In genomic region chr1:42681771-42682483, GRCh38 we compare ENCODE assay signal across 1 cellular context.
TF ChIP-seq lines count a peak whose summit lies in the region.

Gene YBX1 (plus strand): TSS chr1:42682418. CDS start chr1:42682566, 148 bp downstream.

TF ChIP-seq in K562, 482 proteins besides CTCF, POLR2A, EP300 and RAD21 (continued from another document and continues in another):
- no peak for TF ChIP-seq GTF2A2 (tag; IDR thresholded peaks at IDR 0.05)
- peak; percentile 25; the same call in 1 of the 2 replicates for TF ChIP-seq OTX1 (CRISPR knock-in tag; IDR thresholded peaks at IDR 0.05)
- TF ChIP-seq ZNF197 (CRISPR knock-in tag; IDR thresholded peaks at IDR 0.05; ENCODE audit: low read depth), result no peak
- TF ChIP-seq ILK (tag; IDR thresholded peaks at IDR 0.05; ENCODE audit: borderline replicate concordance, low read depth), result no peak
- peak; percentile 68 to 85; a peak in 3 of 4 replicates for TF ChIP-seq MLLT1 (IDR thresholded peaks at IDR 0.05)
- no peak for TF ChIP-seq FOXJ3 (CRISPR knock-in tag; IDR thresholded peaks at IDR 0.05)
- peak; percentile 70 for TF ChIP-seq ETS1 (conservative IDR thresholded peaks at IDR 0.05; ENCODE audit: control insufficient read depth, low read depth, low read length)
- no peak for TF ChIP-seq ZNF280B (CRISPR knock-in tag; IDR thresholded peaks at IDR 0.05)
- peak; percentile 68 for TF ChIP-seq CBFA2T2 (conservative IDR thresholded peaks at IDR 0.05)
- peak; percentile 74 for TF ChIP-seq NR2C1 (IDR thresholded peaks at IDR 0.05)
- peak; percentile 79 for TF ChIP-seq NR2C1 (tag; IDR thresholded peaks at IDR 0.05)
- no peak for TF ChIP-seq ZNF324 (CRISPR knock-in tag; IDR thresholded peaks at IDR 0.05)
- no peak for TF ChIP-seq BRF1 (IDR thresholded peaks at IDR 0.05; ENCODE audit: borderline replicate concordance, extremely low read depth, insufficient read length)
- no peak for TF ChIP-seq GABPB2 (CRISPR knock-in tag; conservative IDR thresholded peaks at IDR 0.05)
- TF ChIP-seq GMEB1 (CRISPR knock-in tag; IDR thresholded peaks at IDR 0.05), result no peak
- no peak for TF ChIP-seq ZNF589 (CRISPR knock-in tag; IDR thresholded peaks at IDR 0.05; ENCODE audit: low read depth)
- TF ChIP-seq NR4A1 (CRISPR knock-in tag; IDR thresholded peaks at IDR 0.05), result no peak
- TF ChIP-seq NR4A1 (tag; IDR thresholded peaks at IDR 0.05), result no peak
- TF ChIP-seq DACH1 (IDR thresholded peaks at IDR 0.05; ENCODE audit: partially characterized antibody), result no peak
- TF ChIP-seq THAP7 (CRISPR knock-in tag; IDR thresholded peaks at IDR 0.05), result peak; percentile 99
- 0 out of 4 replicates have a peak, but pooled peaks of 1 of the 2 experiments have one; percentile 30 for TF ChIP-seq ZNF318 (IDR thresholded peaks at IDR 0.05; ENCODE audit: borderline replicate concordance in 1 of 2, low read depth in 1 of 2)
- peak; percentile 33 to 87 (median 75) for TF ChIP-seq YY1 (IDR thresholded peaks at IDR 0.05; ENCODE audit: borderline replicate concordance in 1 of 3, control insufficient read depth in 1 of 3, extremely low read depth in 1 of 3, insufficient read depth in 3 of 3, insufficient read length in 1 of 3, insufficient replicate concordance in 2 of 3, low read depth in 1 of 3, low read length in 2 of 3)
- TF ChIP-seq GATAD2A (IDR thresholded peaks at IDR 0.05), result no peak
- 0 out of 2 replicates have a peak, but pooled peaks have one; percentile 24 for TF ChIP-seq THRAP3 (IDR thresholded peaks at IDR 0.05; ENCODE audit: borderline replicate concordance)
- TF ChIP-seq E4F1 (CRISPR knock-in tag; IDR thresholded peaks at IDR 0.05; ENCODE audit: borderline replicate concordance), result no peak
- no peak for TF ChIP-seq ZFP1 (CRISPR knock-in tag; IDR thresholded peaks at IDR 0.05)
- TF ChIP-seq RNF219 (CRISPR knock-in tag; IDR thresholded peaks at IDR 0.05), result 0 out of 2 replicates have a peak, but pooled peaks have one; percentile 62
- TF ChIP-seq ZFPM2 (CRISPR knock-in tag; IDR thresholded peaks at IDR 0.05), result no peak
- TF ChIP-seq NCOA6 (IDR thresholded peaks at IDR 0.05), result no peak
- no peak for TF ChIP-seq SMARCA5 (IDR thresholded peaks at IDR 0.05)
- peak; percentile 79 for TF ChIP-seq HNRNPLL (IDR thresholded peaks at IDR 0.05; ENCODE audit: low read depth, low read length, poor library complexity, severe bottlenecking)
- TF ChIP-seq E2F4 (CRISPR knock-in tag; IDR thresholded peaks at IDR 0.05; ENCODE audit: low read depth), result no peak
- peak; percentile 81 for TF ChIP-seq ZSCAN29 (IDR thresholded peaks at IDR 0.05)
- TF ChIP-seq ZNF121 (CRISPR knock-in tag; conservative IDR thresholded peaks at IDR 0.05), result no peak
- no peak for TF ChIP-seq TRIM28 (IDR thresholded peaks at IDR 0.05)
- peak; percentile 5 for TF ChIP-seq FIP1L1 (IDR thresholded peaks at IDR 0.05; ENCODE audit: low read depth, low read length, poor library complexity, severe bottlenecking)
- TF ChIP-seq CEBPG (CRISPR knock-in tag; IDR thresholded peaks at IDR 0.05), result peak; percentile 33; the same call in 1 of the 2 replicates
- TF ChIP-seq CEBPG (tag; conservative IDR thresholded peaks at IDR 0.05 in 1 of 2, IDR thresholded peaks at IDR 0.05 in 1 of 2), result peak in 1 of 2 experiments; percentile 69; a peak in 1 of 4 replicates
- TF ChIP-seq HNRNPL (IDR thresholded peaks at IDR 0.05; ENCODE audit: low read depth, low read length), result no peak
- TF ChIP-seq LEF1 (IDR thresholded peaks at IDR 0.05), result peak; percentile 57; the same call in 1 of the 2 replicates
